8 cellular contexts compared by ENCODE assay signal in genomic region chr1:201713093-201713810, GRCh38.
DNase-seq lines count a peak whose midpoint lies in the region; ATAC-seq, FAIRE-seq and TF ChIP-seq lines count a peak whose summit lies in the region.

No MANE protein-coding gene starts in this region.

- no peak for TF ChIP-seq CTCF in A673 (conservative IDR thresholded peaks at IDR 0.05; ENCODE audit: low read depth, low read length)
- no peak for TF ChIP-seq CTCF in Loucy (conservative IDR thresholded peaks at IDR 0.05; ENCODE audit: low read length)
- no peak for TF ChIP-seq CTCF in brain microvascular endothelial cell (IDR thresholded peaks at IDR 0.05; ENCODE audit: low read depth, low read length, missing control alignments)
- no peak for TF ChIP-seq CTCF in kidney (IDR thresholded peaks at IDR 0.05; ENCODE audit: borderline replicate concordance, extremely low read depth, insufficient read depth)

- no TSS peak for BruUV-seq in A673 (replicated peaks; lab: Mats Ljungman, UMichigan)

- H3K9me3 ChIP-seq in A673 (ENCODE audit: low read depth, low read length, poor library complexity, severe bottlenecking), result no peaks in the 10 kb centered on the region
- no peaks in the 10 kb centered on the region for H3K9me3 ChIP-seq in Loucy (ENCODE audit: insufficient read depth, low read depth, low read length)
- H3K9me3 ChIP-seq in kidney (ENCODE audit: control insufficient read depth in 1 of 2, low read length in 2 of 2), result no peaks in the 10 kb centered on the region

- peak overlapping the region; percentile 68 for H3K27ac Mint-ChIP-seq in stimulated activated naive B cell treated with anti-CD40 and anti-IgM and Interleukin-4, amounts not matched to agents 10 μg/mL and 1 μg/mL and 100 μg/mL, for 72 hours

- peaks cover 52% of the 10 kb centered on the region for H3K4me1 ChIP-seq in A673 (ENCODE audit: insufficient read depth, low read length, poor library complexity, severe bottlenecking)
- peaks cover 10% of the 10 kb centered on the region for H3K4me1 ChIP-seq in Loucy (ENCODE audit: insufficient read depth, low read length, poor library complexity, severe bottlenecking)
- peaks cover 12 to 14% of the 10 kb centered on the region in 2 donors for H3K4me1 ChIP-seq in kidney (ENCODE audit: control insufficient read depth in 1 of 2, insufficient read depth in 1 of 2, low read depth in 1 of 2, low read length in 2 of 2)

- H3K9me3 Mint-ChIP-seq in stimulated activated naive B cell treated with anti-CD40 and anti-IgM and Interleukin-4, amounts not matched to agents 10 μg/mL and 1 μg/mL and 100 μg/mL, for 72 hours, result no peaks in the 10 kb centered on the region

- H3K9ac ChIP-seq in Loucy (ENCODE audit: low read depth, low read length, poor library complexity, severe bottlenecking), result no peak overlapping the region
- H3K9ac ChIP-seq in kidney (ENCODE audit: low read length in 2 of 2), result peak overlapping the region in 1 of 2 donors; percentile 40

- H3K27me3 ChIP-seq in A673 (replicated peaks; ENCODE audit: insufficient read depth, low read depth, low read length, poor library complexity) (no peaks in the 10 kb centered on the region), Loucy (ENCODE audit: insufficient read depth, low read length, poor library complexity, severe bottlenecking) (no peaks in the 10 kb centered on the region), brain microvascular endothelial cell (replicated peaks) (no peaks in the 10 kb centered on the region)

- H2AFZ ChIP-seq in Loucy (ENCODE audit: low read length), result peak overlapping the region; percentile 85

- H3K27me3 Mint-ChIP-seq in stimulated activated naive B cell treated with anti-CD40 and anti-IgM and Interleukin-4, amounts not matched to agents 10 μg/mL and 1 μg/mL and 100 μg/mL, for 72 hours, result no peaks in the 10 kb centered on the region

- FAIRE-seq in kidney (lab: Jason Lieb, UNC), result no peak

- no peaks in the 10 kb centered on the region for H4K20me1 ChIP-seq in Loucy (ENCODE audit: insufficient read depth, low read length, poor library complexity, severe bottlenecking)

- peaks cover under 1% of the 10 kb centered on the region for H3K36me3 ChIP-seq in A673 (ENCODE audit: insufficient read depth, low read length, poor library complexity, severe bottlenecking)
- no peaks in the 10 kb centered on the region for H3K36me3 ChIP-seq in Loucy (ENCODE audit: insufficient read depth, low read length)
- peaks cover 44% of the 10 kb centered on the region for H3K36me3 ChIP-seq in brain microvascular endothelial cell (replicated peaks)
- no peaks in the 10 kb centered on the region for H3K36me3 ChIP-seq in kidney (ENCODE audit: control insufficient read depth in 1 of 2, insufficient read depth in 2 of 2, low read length in 2 of 2)

- CTCF ChIA-PET in A673 (lab: Charles Lee), result interaction anchor here (2.1 kb wide), 1 partner anchor 80 kb away, joined by 7 read pairs; no protein-coding TSS in a partner anchor

- ATAC-seq in stimulated activated naive B cell treated with anti-CD40 and anti-IgM and Interleukin-4, amounts not matched to agents 10 μg/mL and 1 μg/mL and 100 μg/mL, for 72 hours (replicated peaks), result no peak
- ATAC-seq in GM21528 (IDR thresholded peaks at IDR 0.05; ENCODE audit: low FRiP score, unreplicated experiment), result no peak

- intact Hi-C loops in A673 (cut with micrococcal nuclease; ENCODE audit: unreplicated experiment) (loop anchor here (5.0 kb wide), 1 partner anchor 164 kb away; no protein-coding TSS in a partner anchor), kidney (cut with DNase I) (no loop called here)

- H3K4me3 ChIP-seq in A673 (ENCODE audit: low read depth, low read length, poor library complexity, severe bottlenecking) (no peak overlapping the region), Loucy (ENCODE audit: low read length, poor library complexity, severe bottlenecking) (no peak overlapping the region), brain microvascular endothelial cell (ENCODE audit: low read depth, low read length) (no peak overlapping the region), kidney (ENCODE audit: low read length in 2 of 2) (no peak overlapping the region)

- no peak overlapping the region for H3K4me3 Mint-ChIP-seq in stimulated activated naive B cell treated with anti-CD40 and anti-IgM and Interleukin-4, amounts not matched to agents 10 μg/mL and 1 μg/mL and 100 μg/mL, for 72 hours

- POLR2A ChIA-PET in A673 (lab: Charles Lee; ENCODE audit: low non-redundant PET), result no interaction called here

- H3K9me2 ChIP-seq in Loucy (replicated peaks; ENCODE audit: low read depth, low read length), result no peaks in the 10 kb centered on the region

- peaks cover 28 to 64% of the 10 kb centered on the region in 2 donors for H3K4me1 Mint-ChIP-seq in stimulated activated naive B cell treated with anti-CD40 and anti-IgM and Interleukin-4, amounts not matched to agents 10 μg/mL and 1 μg/mL and 100 μg/mL, for 72 hours

- H3K27ac ChIP-seq in A673 (ENCODE audit: low read depth, low read length, poor library complexity, severe bottlenecking) (peak overlapping the region; percentile 84), brain microvascular endothelial cell (peak overlapping the region; percentile 91), kidney (ENCODE audit: low read depth in 2 of 2, low read length in 2 of 2) (peak overlapping the region; percentile 67 to 85)

- DNase-seq in A673 (ENCODE audit: low spot score) (peak; percentile 93), brain microvascular endothelial cell (peak; percentile 97), kidney (peak; percentile 97), NCI-H1694 (lab: John Stamatoyannopoulos, UW) (no peak), activated T-cell treated with anti-CD3 and anti-CD28 coated beads for 4 hours (no peak)
- DNase-seq in stimulated activated naive B cell treated with anti-CD40 and anti-IgM and Interleukin-4, amounts not matched to agents 10 μg/mL and 1 μg/mL and 100 μg/mL, for 72 hours, result no peak

- no peaks in the 10 kb centered on the region for H3K79me2 ChIP-seq in Loucy (ENCODE audit: insufficient read depth, low read length)

- H3F3A ChIP-seq in Loucy (ENCODE audit: low read depth), result no peaks in the 10 kb centered on the region

- in situ Hi-C loops in brain microvascular endothelial cell (cut with HindIII; ENCODE audit: low pct_ligation_motif_present, low sequenced_read_pairs), result no loop called here

- H3K4me2 ChIP-seq in Loucy (ENCODE audit: low read depth, low read length, poor library complexity, severe bottlenecking), result no peak overlapping the region

- no peaks in the 10 kb centered on the region for H3K36me3 Mint-ChIP-seq in stimulated activated naive B cell treated with anti-CD40 and anti-IgM and Interleukin-4, amounts not matched to agents 10 μg/mL and 1 μg/mL and 100 μg/mL, for 72 hours

Comparison
In these comparisons a context has a peak if more than half of its experiments do, and no peak if none do; other contexts are left out.
1. DNase-seq: peak in A673 (single experiment), brain microvascular endothelial cell (single experiment) and kidney (single experiment); none in stimulated activated naive B cell treated with anti-CD40 and anti-IgM and Interleukin-4, amounts not matched to agents 10 μg/mL and 1 μg/mL and 100 μg/mL, for 72 hours (single experiment), NCI-H1694 (single experiment) and activated T-cell treated with anti-CD3 and anti-CD28 coated beads for 4 hours (single experiment).
2. Peak in every context shown above with its lines, with median percentiles within 50 percentile points of each other: H3K27ac ChIP-seq.